In the genomic region with DNA sequence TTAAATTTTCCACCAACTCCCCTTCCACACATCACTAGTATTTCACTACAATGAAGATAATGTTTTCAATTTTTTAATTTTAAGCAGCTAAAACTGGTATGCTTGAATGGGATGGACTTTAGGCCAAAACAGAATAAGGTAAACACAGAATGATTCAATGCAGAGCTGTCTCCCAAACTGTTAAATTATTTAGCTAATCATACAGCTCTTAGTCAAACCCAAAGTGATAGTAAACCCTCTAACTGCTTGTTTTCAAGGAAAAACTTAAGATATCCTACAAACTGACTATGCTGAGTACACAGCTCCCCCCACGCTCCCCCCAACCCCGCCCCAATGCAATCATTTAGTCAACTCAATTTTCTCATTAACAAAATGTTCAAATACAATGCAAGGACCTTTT, we compare ENCODE assay signal across 19 cellular contexts.
"Had no signal": no experiment of that assay in that cellular context is flagged by ENCODE, and none has a peak within 500 bp of the region (broad histone marks: within the 10 kb centered on the region; RNA-seq: fewer than 3 reads in every experiment).

No MANE protein-coding gene starts in this region.

- DNase-seq: activated CD4-positive, alpha-beta T cell treated with anti-CD3 and anti-CD28 coated beads, Interleukin-2, amount 10 ng/mL, durations not matched to agents 24 days and 14 days; activated CD4-positive, CD25-positive, alpha-beta regulatory T cell treated with anti-CD3 and anti-CD28 coated beads, Interleukin-2, amount 50 U/mL, for 72 hours; activated CD8-positive, alpha-beta memory T cell treated with anti-CD3 and anti-CD28 coated beads, Interleukin-2, amount 10 ng/mL, durations not matched to agents 7 days and 5 days; activated T-cell treated with anti-CD3 and anti-CD28 coated beads, Interleukin-2, amount 50 U/mL, for 4 hours; adrenal gland; anterior cingulate cortex; cerebellar nuclear complex; KG1; NCI-H1048; NCI-H146; NCI-H1930; NCI-H2227 treated with DMSO at 0.1 percent for 48 hours; PC-9; SHP77 treated with DMSO at 0.1 percent for 48 hours; T-helper 9 cell had no signal

- ATAC-seq: activated CD8-positive, alpha-beta memory T cell treated with anti-CD3 and anti-CD28 coated beads, Interleukin-2, amount 10 ng/mL, durations not matched to agents 7 days and 5 days; activated naive CD4-positive, alpha-beta T cell treated with anti-CD3 and anti-CD28 coated beads, Interleukin-2, amount 50 U/mL, for 72 hours; activated T-cell treated with anti-CD3 and anti-CD28 coated beads, Interleukin-2, amount 50 U/mL, for 4 hours; WTC11 had no signal

- H3K4me3 Mint-ChIP-seq: activated CD4-positive, alpha-beta T cell treated with anti-CD3 and anti-CD28 coated beads, Interleukin-2, amount 10 ng/mL, durations not matched to agents 24 days and 14 days; activated CD8-positive, alpha-beta memory T cell treated with anti-CD3 and anti-CD28 coated beads, Interleukin-2, amount 10 ng/mL, durations not matched to agents 7 days and 5 days; activated T-cell treated with anti-CD3 and anti-CD28 coated beads, Interleukin-2, amount 50 U/mL, for 4 hours; T-helper 1 cell treated with Interleukin-12 subunit alpha and Interleukin-12 subunit beta and Interleukin-4 antibody, amounts not matched to agents 30 μg/mL and 1 μg/mL, for 36 hours; WTC11 had no signal

- H3K4me1 Mint-ChIP-seq: WTC11 had no signal

- H3K36me3 ChIP-seq: adrenal gland had no signal

- H3K9me3 ChIP-seq: adrenal gland had no signal

- H3K27ac Mint-ChIP-seq: activated CD4-positive, alpha-beta T cell treated with anti-CD3 and anti-CD28 coated beads, Interleukin-2, amount 10 ng/mL, durations not matched to agents 24 days and 14 days; activated CD8-positive, alpha-beta memory T cell treated with anti-CD3 and anti-CD28 coated beads, Interleukin-2, amount 10 ng/mL, durations not matched to agents 7 days and 5 days; activated naive CD4-positive, alpha-beta T cell treated with anti-CD3 and anti-CD28 coated beads, Interleukin-2, amount 50 U/mL, for 72 hours; IgD-negative memory B cell; T-helper 1 cell treated with Interleukin-12 subunit alpha and Interleukin-12 subunit beta and Interleukin-4 antibody, amounts not matched to agents 30 μg/mL and 1 μg/mL, for 36 hours; WTC11 had no signal

- H3K27me3 Mint-ChIP-seq: activated CD4-positive, alpha-beta T cell treated with anti-CD3 and anti-CD28 coated beads, Interleukin-2, amount 10 ng/mL, durations not matched to agents 24 days and 14 days; activated CD8-positive, alpha-beta memory T cell treated with anti-CD3 and anti-CD28 coated beads, Interleukin-2, amount 10 ng/mL, durations not matched to agents 7 days and 5 days; IgD-negative memory B cell had no signal

- H3K27me3 ChIP-seq: adrenal gland had no signal

- H3K4me3 ChIP-seq: adrenal gland, PC-9 had no signal

- H3K9me3 Mint-ChIP-seq: activated CD4-positive, alpha-beta T cell treated with anti-CD3 and anti-CD28 coated beads, Interleukin-2, amount 10 ng/mL, durations not matched to agents 24 days and 14 days; activated naive CD4-positive, alpha-beta T cell treated with anti-CD3 and anti-CD28 coated beads, Interleukin-2, amount 50 U/mL, for 72 hours; activated T-cell treated with anti-CD3 and anti-CD28 coated beads, Interleukin-2, amount 50 U/mL, for 4 hours; IgD-negative memory B cell; T-helper 1 cell treated with Interleukin-12 subunit alpha and Interleukin-12 subunit beta and Interleukin-4 antibody, amounts not matched to agents 30 μg/mL and 1 μg/mL, for 36 hours; WTC11 had no signal

- H3K36me3 Mint-ChIP-seq: activated naive CD4-positive, alpha-beta T cell treated with anti-CD3 and anti-CD28 coated beads, Interleukin-2, amount 50 U/mL, for 72 hours; IgD-negative memory B cell; WTC11 had no signal

- H3K27ac ChIP-seq: adrenal gland, PC-9 had no signal
